Comparison of ENCODE assay signal across 26 cellular contexts in genomic region chr6:110852769-110853168, GRCh38.
"Had no signal": no experiment of that assay in that cellular context is flagged by ENCODE, and none has a peak within 500 bp of the region (broad histone marks: within the 10 kb centered on the region; RNA-seq: fewer than 3 reads in every experiment).

No MANE protein-coding gene starts in this region.

- H3K27ac ChIP-seq: SJSA1 had no signal

- H3K4me3 ChIP-seq: SJSA1 had no signal

- H3K9me3 ChIP-seq: SJSA1 had no signal

- H3K27me3 ChIP-seq: SJSA1 had no signal

- H3K36me3 ChIP-seq: SJSA1 had no signal

- H3K4me1 ChIP-seq: SJSA1 had no signal

- DNase-seq: activated CD4-positive, alpha-beta T cell treated with anti-CD3 and anti-CD28 coated beads for 48 hours; activated CD4-positive, alpha-beta T cell treated with anti-CD3 and anti-CD28 coated beads, Interleukin-2, amount 50 U/mL, for 4 hours; activated CD4-positive, CD25-positive, alpha-beta regulatory T cell treated with anti-CD3 and anti-CD28 coated beads, Interleukin-2, amount 50 U/mL, for 72 hours; activated CD8-positive, alpha-beta T cell treated with anti-CD3 and anti-CD28 coated beads, Interleukin-2, amount 10 ng/mL, durations not matched to agents 7 days and 5 days; activated effector memory CD4-positive, alpha-beta T cell treated with anti-CD3 and anti-CD28 coated beads, Interleukin-2, amount 50 U/mL, for 16 hours; activated naive CD4-positive, alpha-beta T cell treated with Interleukin-2 at 50 U/mL for 16 hours; activated naive CD8-positive, alpha-beta T cell treated with anti-CD3 and anti-CD28 coated beads, Interleukin-2, amount 50 U/mL, for 24 hours; activated T-cell treated with anti-CD3 and anti-CD28 coated beads, Interleukin-2, amount 50 U/mL, for 4 hours; amygdala; cortex of kidney; MM.1S; NCI-H1105; NCI-H1436; NCI-H1694 treated with DMSO at 0.1 percent for 48 hours; NCI-H2029 treated with DMSO at 0.1 percent for 48 hours; NCI-H345; NCI-H510A; NCI-H526 treated with DMSO at 0.1 percent for 48 hours; NCI-H82; PC-3; SHP77; SW 1271 had no signal

- ATAC-seq: activated CD8-positive, alpha-beta T cell treated with anti-CD3 and anti-CD28 coated beads, Interleukin-2, amount 10 ng/mL, durations not matched to agents 7 days and 5 days; activated naive CD4-positive, alpha-beta T cell treated with anti-CD3 and anti-CD28 coated beads, Interleukin-2, amount 50 U/mL, for 72 hours; activated naive CD8-positive, alpha-beta T cell treated with anti-CD3 and anti-CD28 coated beads, Interleukin-2, amount 50 U/mL, for 24 hours; activated T-cell treated with anti-CD3 and anti-CD28 coated beads, Interleukin-2, amount 50 U/mL, for 4 hours; PC-3; SK-N-SH treated with all-trans-retinoic acid at 6 μM for 48 hours; WTC11 had no signal
